In the genomic region with DNA sequence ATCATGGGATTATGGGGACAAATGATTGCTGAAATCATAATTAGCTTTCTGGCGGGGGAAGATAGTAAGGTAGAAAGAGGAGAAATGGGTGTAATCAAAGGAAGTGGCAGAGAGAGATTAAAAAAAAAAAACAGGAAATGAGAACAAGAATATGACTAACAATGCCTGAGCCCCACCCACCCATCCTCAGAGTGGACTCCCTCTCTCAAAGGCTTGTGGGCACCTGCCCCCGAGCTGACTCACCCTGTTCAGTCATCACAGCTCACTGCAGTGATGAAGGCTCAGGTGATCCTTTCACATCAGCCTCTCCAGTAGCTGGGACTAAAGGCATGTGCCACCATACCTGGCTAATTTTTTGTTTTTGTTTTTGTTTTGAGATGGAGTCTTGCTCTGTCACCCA, we compare ENCODE assay signal across 8 cellular contexts. TPM values are rescaled to one million over a fixed set of nuclear protein-coding genes. Genes with fewer than 3 reads are reported as not detected.
DNase-seq lines count a peak whose midpoint lies in the region; ATAC-seq and TF ChIP-seq lines count a peak whose summit lies in the region.

No MANE protein-coding gene starts in this region.

- no peak for TF ChIP-seq EP300 in upper lobe of left lung (IDR thresholded peaks at IDR 0.05)

- CTCF ChIA-PET in WTC11 (lab: Charles Lee), result interaction anchor here (0.9 to 1.6 kb wide), 4 partner anchors 17 to 321 kb away, joined by 3 to 8 read pairs (median 4); no protein-coding TSS in a partner anchor
- CTCF ChIA-PET in naive thymus-derived CD4-positive, alpha-beta T cell (lab: Charles Lee), result interaction anchor here (0.6 to 1.7 kb wide), 9 partner anchors 25 to 878 kb away, joined by 3 to 5 read pairs (median 4); partner anchors contain the start of genes COG3 and TPT1

- H3K27ac Mint-ChIP-seq in WTC11, result peak overlapping the region; percentile 71; the same call in 1 of the 2 replicates
- peak overlapping the region; percentile 81 to 96 (median 90) for H3K27ac Mint-ChIP-seq in naive thymus-derived CD4-positive, alpha-beta T cell

- peaks cover 18% of the 10 kb centered on the region for H3K36me3 Mint-ChIP-seq in WTC11
- H3K36me3 Mint-ChIP-seq in naive thymus-derived CD4-positive, alpha-beta T cell, result peaks cover 0 to 32% (median 20%) of the 10 kb centered on the region in 5 donors

- POLR2A ChIA-PET in WTC11 (lab: Charles Lee), result interaction anchor here (0.7 to 1.6 kb wide), 2 partner anchors 26 to 1607 kb away, joined by 3 to 5 read pairs; partner anchors contain the start of gene TPT1
- POLR2A ChIA-PET in naive thymus-derived CD4-positive, alpha-beta T cell (lab: Charles Lee), result interaction anchor here (0.6 to 8.6 kb wide), 12 partner anchors 8 to 143 kb away, joined by 3 to 112 read pairs (median 4); partner anchors contain the start of genes SLC25A30 and TPT1

- H3K27ac ChIP-seq in naive thymus-derived CD4-positive, alpha-beta T cell (ENCODE audit: low read depth, low read length), result peak overlapping the region; percentile 31
- H3K27ac ChIP-seq in upper lobe of left lung, result peak overlapping the region in 1 of 4 donors; percentile 14

- WGBS in upper lobe of left lung, 2 donors, result 35 to 45% methylated on average over 2 of the region's 2 CpGs

- no peaks in the 10 kb centered on the region for H3K27me3 Mint-ChIP-seq in WTC11 (ENCODE audit: low read depth)
- H3K27me3 Mint-ChIP-seq in naive thymus-derived CD4-positive, alpha-beta T cell, result no peaks in the 10 kb centered on the region

- H3K9me3 ChIP-seq in naive thymus-derived CD4-positive, alpha-beta T cell (ENCODE audit: control insufficient read depth in 2 of 3, low read length in 3 of 3), result no peaks in the 10 kb centered on the region
- no peaks in the 10 kb centered on the region for H3K9me3 ChIP-seq in upper lobe of left lung

- H3K4me1 Mint-ChIP-seq in WTC11, result peaks cover 37% of the 10 kb centered on the region
- peaks cover 48 to 62% (median 60%) of the 10 kb centered on the region in 7 donors for H3K4me1 Mint-ChIP-seq in naive thymus-derived CD4-positive, alpha-beta T cell

- no peak overlapping the region for H3K4me3 Mint-ChIP-seq in WTC11
- H3K4me3 Mint-ChIP-seq in naive thymus-derived CD4-positive, alpha-beta T cell, result peak overlapping the region; percentile 48 to 80 (median 67)

- H3K36me3 ChIP-seq in GM06990 (ENCODE audit: control insufficient read depth, insufficient read depth, low read length) (no peaks in the 10 kb centered on the region), upper lobe of left lung (peaks cover 0 to 15% (median 5%) of the 10 kb centered on the region in 4 donors)
- H3K36me3 ChIP-seq in naive thymus-derived CD4-positive, alpha-beta T cell (ENCODE audit: control insufficient read depth in 2 of 3, insufficient read depth in 3 of 3, low read length in 3 of 3), result no peaks in the 10 kb centered on the region

- intact Hi-C loops in naive thymus-derived CD4-positive, alpha-beta T cell (cut with micrococcal nuclease), result loop anchor here (1.0 to 10.0 kb wide), 11 partner anchors 26 to 927 kb away; partner anchors contain the start of genes COG3 (in 2 of the 2), SLC25A30 (in 2 of the 2), TPT1 (in 2 of the 2) and LCP1 (in 1 of the 2)

- DNase-seq in GM06990 (ENCODE audit: extremely low read depth, insufficient read length), result peak; percentile 65
- peak; percentile 87 for DNase-seq in H4 (ENCODE audit: low spot score)
- DNase-seq in LHCN-M2 (ENCODE audit: low read depth), result peak; percentile 90
- no peak for DNase-seq in WTC11 (ENCODE audit: low spot score)
- DNase-seq in cardiac fibroblast (ENCODE audit: low read depth in 2 of 2), result peak; percentile 73 to 94
- peak; percentile 38 to 93 (median 82) for DNase-seq in naive thymus-derived CD4-positive, alpha-beta T cell
- DNase-seq in upper lobe of left lung, result peak in 1 of 2 donors; percentile 79
- DNase-seq in D341Med (ENCODE audit: low spot score), result no peak

- TF ChIP-seq POLR2A in upper lobe of left lung (IDR thresholded peaks at IDR 0.05), result no peak

- ATAC-seq in WTC11, result peak; percentile 49
- ATAC-seq in naive thymus-derived CD4-positive, alpha-beta T cell, result peak; percentile 99
- ATAC-seq in upper lobe of left lung (ENCODE audit: low FRiP score in 2 of 2), result peak; percentile 68 to 75

- TF ChIP-seq CTCF in GM06990 (IDR thresholded peaks at IDR 0.05; ENCODE audit: insufficient read depth, low read length, poor library complexity, severe bottlenecking), result no peak
- no peak for TF ChIP-seq CTCF in WTC11 (IDR thresholded peaks at IDR 0.05)
- no peak for TF ChIP-seq CTCF in cardiac fibroblast (IDR thresholded peaks at IDR 0.05; ENCODE audit: low read depth, low read length)
- no peak for TF ChIP-seq CTCF in upper lobe of left lung (IDR thresholded peaks at IDR 0.05)

- peaks cover 25 to 27% of the 10 kb centered on the region in 2 donors for H3K4me1 ChIP-seq in naive thymus-derived CD4-positive, alpha-beta T cell (ENCODE audit: control insufficient read depth in 2 of 2, insufficient read depth in 2 of 2, low read length in 2 of 2)
- peaks cover 14 to 25% (median 14%) of the 10 kb centered on the region in 4 donors for H3K4me1 ChIP-seq in upper lobe of left lung

- peaks cover 10% of the 10 kb centered on the region for H3K9me3 Mint-ChIP-seq in WTC11
- H3K9me3 Mint-ChIP-seq in naive thymus-derived CD4-positive, alpha-beta T cell, result peaks cover 0 to 10% (median 4%) of the 10 kb centered on the region in 11 donors

- H3K4me3 ChIP-seq in GM06990 (replicated peaks; ENCODE audit: low read depth, low read length), result no peak overlapping the region
- H3K4me3 ChIP-seq in cardiac fibroblast (replicated peaks in 1 of 2; ENCODE audit: low read depth in 2 of 2, low read length in 2 of 2), result no peak overlapping the region
- no peak overlapping the region for H3K4me3 ChIP-seq in naive thymus-derived CD4-positive, alpha-beta T cell (ENCODE audit: low read length)
- H3K4me3 ChIP-seq in upper lobe of left lung, result no peak overlapping the region

- H3K27me3 ChIP-seq in GM06990 (replicated peaks; ENCODE audit: control insufficient read depth, insufficient read depth, low read length) (no peaks in the 10 kb centered on the region), upper lobe of left lung (no peaks in the 10 kb centered on the region)
- H3K27me3 ChIP-seq in naive thymus-derived CD4-positive, alpha-beta T cell (ENCODE audit: control insufficient read depth in 2 of 2, insufficient read depth in 2 of 2, low read length in 2 of 2), result no peaks in the 10 kb centered on the region

TF ChIP-seq in WTC11, 78 proteins besides CTCF, POLR2A, EP300 and RAD21 (continues in another document):
- TF ChIP-seq GABPB1 (CRISPR knock-in tag; IDR thresholded peaks at IDR 0.05) (no peak), ZNF281 (CRISPR knock-in tag; IDR thresholded peaks at IDR 0.05) (no peak), CBFB (CRISPR knock-in tag; IDR thresholded peaks at IDR 0.05; ENCODE audit: low read depth) (no peak), NFYB (CRISPR knock-in tag; conservative IDR thresholded peaks at IDR 0.05; ENCODE audit: low read depth) (no peak), ZNF138 (CRISPR knock-in tag; conservative IDR thresholded peaks at IDR 0.05) (no peak)

RNA-seq across cellular contexts. Expression of gene TPT1, which starts 26.4 kb away (rescaled TPM):
- total RNA-seq in H4 (2014; rRNA removed; shearing (Covaris generic)), result 2,361 and 2,437 TPM in 2 replicates
- total RNA-seq in LHCN-M2 (2014; rRNA removed), result 1,773 and 1,961 TPM in 2 replicates
- 3,733 TPM for polyA plus RNA-seq in LHCN-M2 (2012)
- 1,861 to 2,091 TPM (median 2,076 TPM) in 3 replicates for total RNA-seq in WTC11 (2021)
- over 10,000 TPM in 2 of 5 experiments, 1,000 to 10,000 TPM in 3; 4,230 to 13,134 (median 7,796) TPM for total RNA-seq in naive thymus-derived CD4-positive, alpha-beta T cell
- 1,000 to 10,000 TPM; 3,943 to 4,894 TPM for polyA plus RNA-seq in naive thymus-derived CD4-positive, alpha-beta T cell
- 1,000 to 10,000 TPM; 1,931 to 4,546 (median 2,844) TPM for total RNA-seq in upper lobe of left lung

RNA-seq across cellular contexts. Expression of gene SLC25A30, which starts 50.8 kb away (rescaled TPM):
- total RNA-seq in H4 (2014; rRNA removed; shearing (Covaris generic)), result 5.5 and 7.1 TPM in 2 replicates
- total RNA-seq in LHCN-M2 (2014; rRNA removed) (9.2 and 14.2 TPM in 2 replicates), WTC11 (2021) (8.2 to 9.8 TPM (median 8.6 TPM) in 3 replicates), upper lobe of left lung (10 to 100 TPM in 4 of 6 donors, 1 to 10 TPM in 2; 3.8 to 25.1 (median 16.8) TPM)
- polyA plus RNA-seq in LHCN-M2 (2012), result 11.7 TPM
- total RNA-seq in naive thymus-derived CD4-positive, alpha-beta T cell, result 10 to 100 TPM; 13.3 to 29.4 (median 23.6) TPM
- polyA plus RNA-seq in naive thymus-derived CD4-positive, alpha-beta T cell, result 1 to 10 TPM; 1.7 to 2.1 TPM

Comparison
In these comparisons a context has a peak if more than half of its experiments do, and no peak if none do; other contexts are left out.
1. DNase-seq: peak in GM06990 (single experiment), H4 (single experiment), LHCN-M2 (single experiment), cardiac fibroblast (2 of 2) and naive thymus-derived CD4-positive, alpha-beta T cell (9 of 9); none in WTC11 (single experiment) and D341Med (single experiment).
2. ATAC-seq: peak in every context shown above with its lines; median percentile 99 in naive thymus-derived CD4-positive, alpha-beta T cell; 72 in upper lobe of left lung; 49 in WTC11.